16 cellular contexts compared by ENCODE assay signal in the genomic region with DNA sequence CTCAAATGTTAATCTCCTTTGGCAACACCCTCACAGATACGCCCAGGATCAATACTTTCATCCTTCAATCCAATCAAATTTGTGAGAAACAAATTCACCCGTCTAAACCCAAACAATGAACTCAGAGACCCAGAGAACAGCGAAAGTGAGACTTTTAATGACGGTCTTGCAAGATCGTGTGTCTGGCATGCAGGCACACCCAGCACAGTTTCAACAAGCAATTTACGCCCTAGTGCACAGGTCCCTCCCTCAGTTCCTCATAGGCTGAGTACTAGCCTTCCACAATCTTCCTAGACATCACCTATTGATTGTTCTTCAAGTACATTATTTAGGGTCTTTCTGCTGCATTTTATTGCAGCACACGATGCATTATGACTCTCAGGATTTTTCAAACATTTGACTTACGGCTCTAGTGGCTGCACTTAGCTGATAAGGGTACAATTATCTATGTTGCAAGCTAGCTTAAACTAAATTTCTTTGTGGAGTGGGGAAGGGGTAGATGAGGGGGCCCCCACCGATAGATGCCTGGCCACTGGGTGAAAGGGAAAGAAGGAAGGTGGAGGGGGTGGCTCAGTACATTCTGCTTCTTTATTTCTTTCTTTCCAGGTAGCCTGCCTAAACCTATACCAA. TPM values are rescaled to one million over a fixed set of nuclear protein-coding genes. Genes with fewer than 3 reads are reported as not detected.
A peak's percentile ranks its signal among the peaks of the same experiment; 100 is the strongest.
DNase-seq lines count a peak whose midpoint lies in the region; ATAC-seq and TF ChIP-seq lines count a peak whose summit lies in the region.
"Not testable (repeated sequence)": the region's sequence is repeated elsewhere in the genome, so short reads cannot be mapped to it uniquely, and the experiment has no call there.
"Had no signal": no experiment of that assay in that cellular context is flagged by ENCODE, and none has a peak within 500 bp of the region (broad histone marks: within the 10 kb centered on the region; RNA-seq: fewer than 3 reads in every experiment).

No MANE protein-coding gene starts in this region.

- peak; percentile 43 to 56 (median 53) for DNase-seq in CD4-positive, alpha-beta memory T cell
- DNase-seq in OCI-M1 (lab: John Stamatoyannopoulos, UW): peak; percentile 55
- peak; percentile 20 for DNase-seq in activated CD4-positive, alpha-beta T cell treated with anti-CD3 and anti-CD28 coated beads, Interleukin-2, amount 10 ng/mL, durations not matched to agents 7 days and 5 days
- not testable (repeated sequence) for DNase-seq in activated naive CD8-positive, alpha-beta T cell treated with anti-CD3 and anti-CD28 coated beads, Interleukin-2, amount 10 ng/mL, durations not matched to agents 7 days and 5 days; natural killer cell; stimulated activated effector memory CD8-positive, alpha-beta T cell treated with anti-CD3 and anti-CD28 coated beads, Interleukin-12 subunit alpha, Interleukin-12 subunit beta, amount 100 ng/mL, for 72 hours (ENCODE audit: low spot score in 2 of 2)
- peak in 2 of 3 donors; percentile 9 to 44 for DNase-seq in immature natural killer cell

- intact Hi-C loops in CD4-positive, alpha-beta memory T cell (cut with micrococcal nuclease); natural killer cell (cut with micrococcal nuclease): not testable (repeated sequence)

- peak overlapping the region; percentile 92 to 98 (median 97) for H3K27ac Mint-ChIP-seq in CD4-positive, alpha-beta memory T cell
- H3K27ac Mint-ChIP-seq in activated CD4-positive, alpha-beta T cell treated with anti-CD3 and anti-CD28 coated beads, Interleukin-2, amount 10 ng/mL, durations not matched to agents 7 days and 5 days: peak overlapping the region; percentile 87
- H3K27ac Mint-ChIP-seq in activated T-helper 17 cell treated with anti-CD3 and anti-CD28 coated beads, Interleukin-2, amount 50 U/mL, for 72 hours: peak overlapping the region; percentile 78
- peak overlapping the region; percentile 85 for H3K27ac Mint-ChIP-seq in activated naive CD8-positive, alpha-beta T cell treated with anti-CD3 and anti-CD28 coated beads, Interleukin-2, amount 10 ng/mL, durations not matched to agents 7 days and 5 days
- peak overlapping the region; percentile 85 to 93 (median 90) for H3K27ac Mint-ChIP-seq in immature natural killer cell
- H3K27ac Mint-ChIP-seq in natural killer cell: peak overlapping the region; percentile 74 to 78
- H3K27ac Mint-ChIP-seq in stimulated activated effector memory CD8-positive, alpha-beta T cell treated with anti-CD3 and anti-CD28 coated beads, Interleukin-12 subunit alpha, Interleukin-12 subunit beta, amount 100 ng/mL, for 72 hours: peak overlapping the region; percentile 48

- H3K27me3 Mint-ChIP-seq in CD4-positive, alpha-beta memory T cell; activated CD4-positive, alpha-beta T cell treated with anti-CD3 and anti-CD28 coated beads, Interleukin-2, amount 10 ng/mL, durations not matched to agents 7 days and 5 days; activated T-helper 17 cell treated with anti-CD3 and anti-CD28 coated beads, Interleukin-2, amount 50 U/mL, for 72 hours; activated naive CD8-positive, alpha-beta T cell treated with anti-CD3 and anti-CD28 coated beads, Interleukin-2, amount 10 ng/mL, durations not matched to agents 7 days and 5 days; immature natural killer cell (ENCODE audit: low read depth in 3 of 3); natural killer cell (ENCODE audit: low read depth in 2 of 2): not testable (repeated sequence)

- H3K4me3 ChIP-seq in CD4-positive, alpha-beta memory T cell (ENCODE audit: low read length in 2 of 2): not testable (repeated sequence)

- H3K27me3 ChIP-seq in CD4-positive, alpha-beta memory T cell (ENCODE audit: insufficient read depth, low read length): not testable (repeated sequence)

- not testable (repeated sequence) for H3K9me3 Mint-ChIP-seq in CD4-positive, alpha-beta memory T cell; activated CD4-positive, alpha-beta T cell treated with anti-CD3 and anti-CD28 coated beads, Interleukin-2, amount 10 ng/mL, durations not matched to agents 7 days and 5 days; activated T-helper 17 cell treated with anti-CD3 and anti-CD28 coated beads, Interleukin-2, amount 50 U/mL, for 72 hours; activated naive CD8-positive, alpha-beta T cell treated with anti-CD3 and anti-CD28 coated beads, Interleukin-2, amount 10 ng/mL, durations not matched to agents 7 days and 5 days; immature natural killer cell; natural killer cell; stimulated activated effector memory CD8-positive, alpha-beta T cell treated with anti-CD3 and anti-CD28 coated beads, Interleukin-12 subunit alpha, Interleukin-12 subunit beta, amount 100 ng/mL, for 72 hours

- peak overlapping the region; percentile 36 to 85 (median 72) for H3K4me3 Mint-ChIP-seq in CD4-positive, alpha-beta memory T cell
- H3K4me3 Mint-ChIP-seq in activated CD4-positive, alpha-beta T cell treated with anti-CD3 and anti-CD28 coated beads, Interleukin-2, amount 10 ng/mL, durations not matched to agents 7 days and 5 days: peak overlapping the region; percentile 56
- H3K4me3 Mint-ChIP-seq in activated T-helper 17 cell treated with anti-CD3 and anti-CD28 coated beads, Interleukin-2, amount 50 U/mL, for 72 hours: peak overlapping the region; percentile 82
- peak overlapping the region; percentile 64 for H3K4me3 Mint-ChIP-seq in activated naive CD8-positive, alpha-beta T cell treated with anti-CD3 and anti-CD28 coated beads, Interleukin-2, amount 10 ng/mL, durations not matched to agents 7 days and 5 days
- peak overlapping the region in 4 of 5 donors; percentile 16 to 64 (median 26) for H3K4me3 Mint-ChIP-seq in immature natural killer cell
- peak overlapping the region; percentile 22 for H3K4me3 Mint-ChIP-seq in natural killer cell
- peak overlapping the region; percentile 48 for H3K4me3 Mint-ChIP-seq in stimulated activated effector memory CD8-positive, alpha-beta T cell treated with anti-CD3 and anti-CD28 coated beads, Interleukin-12 subunit alpha, Interleukin-12 subunit beta, amount 100 ng/mL, for 72 hours

- not testable (repeated sequence) for H3K36me3 Mint-ChIP-seq in CD4-positive, alpha-beta memory T cell; activated T-helper 17 cell treated with anti-CD3 and anti-CD28 coated beads, Interleukin-2, amount 50 U/mL, for 72 hours (ENCODE audit: low read depth); activated naive CD8-positive, alpha-beta T cell treated with anti-CD3 and anti-CD28 coated beads, Interleukin-2, amount 10 ng/mL, durations not matched to agents 7 days and 5 days; immature natural killer cell; natural killer cell
- H3K36me3 Mint-ChIP-seq in activated CD4-positive, alpha-beta T cell treated with anti-CD3 and anti-CD28 coated beads, Interleukin-2, amount 10 ng/mL, durations not matched to agents 7 days and 5 days (ENCODE audit: low read depth): peaks cover 15% of the 10 kb centered on the region
- peaks cover 13% of the 10 kb centered on the region for H3K36me3 Mint-ChIP-seq in stimulated activated effector memory CD8-positive, alpha-beta T cell treated with anti-CD3 and anti-CD28 coated beads, Interleukin-12 subunit alpha, Interleukin-12 subunit beta, amount 100 ng/mL, for 72 hours

- H3K27ac ChIP-seq in CD4-positive, alpha-beta memory T cell (ENCODE audit: low read depth, low read length): peak overlapping the region; percentile 37

- not testable (repeated sequence) for TF ChIP-seq CTCF in natural killer cell (IDR thresholded peaks at IDR 0.05)

- not testable (repeated sequence) for ATAC-seq in activated T-helper 17 cell treated with anti-CD3 and anti-CD28 coated beads, Interleukin-2, amount 50 U/mL, for 72 hours (replicated peaks); activated naive CD8-positive, alpha-beta T cell treated with anti-CD3 and anti-CD28 coated beads, Interleukin-2, amount 10 ng/mL, durations not matched to agents 7 days and 5 days (ENCODE audit: low read depth); natural killer cell; stimulated activated effector memory CD8-positive, alpha-beta T cell treated with anti-CD3 and anti-CD28 coated beads, Interleukin-12 subunit alpha, Interleukin-12 subunit beta, amount 100 ng/mL, for 72 hours

- not testable (repeated sequence) for H3K36me3 ChIP-seq in CD4-positive, alpha-beta memory T cell (ENCODE audit: insufficient read depth, low read length)

- POLR2A ChIA-PET in CD4-positive, alpha-beta memory T cell (lab: Charles Lee; ENCODE audit: partially characterized antibody); activated CD4-positive, alpha-beta T cell treated with anti-CD3 and anti-CD28 coated beads, Interleukin-2, amount 10 ng/mL, durations not matched to agents 7 days and 5 days (lab: Charles Lee); activated naive CD8-positive, alpha-beta T cell treated with anti-CD3 and anti-CD28 coated beads, Interleukin-2, amount 10 ng/mL, durations not matched to agents 7 days and 5 days (lab: Charles Lee): not testable (repeated sequence)

- not testable (repeated sequence) for H3K9me3 ChIP-seq in CD4-positive, alpha-beta memory T cell (ENCODE audit: control insufficient read depth in 1 of 2, low read length in 2 of 2)

- peaks cover 15% of the 10 kb centered on the region for H3K4me1 ChIP-seq in CD4-positive, alpha-beta memory T cell (ENCODE audit: insufficient read depth, low read length)

- CTCF ChIA-PET in CD4-positive, alpha-beta memory T cell (lab: Charles Lee; ENCODE audit: partially characterized antibody); activated CD4-positive, alpha-beta T cell treated with anti-CD3 and anti-CD28 coated beads, Interleukin-2, amount 10 ng/mL, durations not matched to agents 7 days and 5 days (lab: Charles Lee): not testable (repeated sequence)

- peaks cover 17 to 52% (median 31%) of the 10 kb centered on the region in 4 donors for H3K4me1 Mint-ChIP-seq in CD4-positive, alpha-beta memory T cell
- H3K4me1 Mint-ChIP-seq in activated CD4-positive, alpha-beta T cell treated with anti-CD3 and anti-CD28 coated beads, Interleukin-2, amount 10 ng/mL, durations not matched to agents 7 days and 5 days: peaks cover 38% of the 10 kb centered on the region
- peaks cover 12% of the 10 kb centered on the region for H3K4me1 Mint-ChIP-seq in activated T-helper 17 cell treated with anti-CD3 and anti-CD28 coated beads, Interleukin-2, amount 50 U/mL, for 72 hours
- peaks cover 22% of the 10 kb centered on the region for H3K4me1 Mint-ChIP-seq in activated naive CD8-positive, alpha-beta T cell treated with anti-CD3 and anti-CD28 coated beads, Interleukin-2, amount 10 ng/mL, durations not matched to agents 7 days and 5 days
- H3K4me1 Mint-ChIP-seq in immature natural killer cell (peaks cover 30 to 37% of the 10 kb centered on the region in 2 donors), natural killer cell (peaks cover 31 to 32% of the 10 kb centered on the region in 2 donors)
- H3K4me1 Mint-ChIP-seq in stimulated activated effector memory CD8-positive, alpha-beta T cell treated with anti-CD3 and anti-CD28 coated beads, Interleukin-12 subunit alpha, Interleukin-12 subunit beta, amount 100 ng/mL, for 72 hours: peaks cover 33% of the 10 kb centered on the region

RNA-seq across cellular contexts. Expression of gene PPIAL4C, which starts 50.1 kb away (rescaled TPM):
- total RNA-seq in CD4-positive, alpha-beta memory T cell: 1 to 10 TPM in 1 of 2 experiments, not detected in 1; 3.4 TPM
- polyA plus RNA-seq in CD4-positive, alpha-beta memory T cell: under 1 TPM in 1 of 2 donors, not detected in 1; 0.68 TPM
- 1 to 10 TPM in 1 of 2 experiments, not detected in 1; 2.0 TPM for total RNA-seq in activated CD4-positive, alpha-beta T cell treated with anti-CD3 and anti-CD28 coated beads, Interleukin-2, amount 10 ng/mL, durations not matched to agents 7 days and 5 days
- not detected for total RNA-seq in activated T-helper 17 cell treated with anti-CD3 and anti-CD28 coated beads, Interleukin-2, amount 50 U/mL, for 72 hours
- total RNA-seq in activated naive CD8-positive, alpha-beta T cell treated with anti-CD3 and anti-CD28 coated beads, Interleukin-2, amount 10 ng/mL, durations not matched to agents 7 days and 5 days: 1 to 10 TPM; 1.2 to 3.9 TPM
- polyA plus RNA-seq in immature natural killer cell: not detected
- total RNA-seq in natural killer cell: 1 to 10 TPM in 1 of 3 donors, not detected in 2; 1.6 TPM
- total RNA-seq: activated CD8-positive, alpha-beta memory T cell treated with anti-CD3 and anti-CD28 coated beads for 36 hours; cardiac septum; GM23248; left ventricle myocardium superior; mesenteric fat pad; osteocyte; SK-MEL-5; thoracic aorta had no signal
- polyA plus RNA-seq: GM23248 had no signal

Comparison
In these comparisons a context has a peak if more than half of its experiments do, and no peak if none do; other contexts are left out.
1. H3K4me3 Mint-ChIP-seq: peak in every context shown above with its lines; median percentile 82 in activated T-helper 17 cell treated with anti-CD3 and anti-CD28 coated beads, Interleukin-2, amount 50 U/mL, for 72 hours; 72 in CD4-positive, alpha-beta memory T cell; 64 in activated naive CD8-positive, alpha-beta T cell treated with anti-CD3 and anti-CD28 coated beads, Interleukin-2, amount 10 ng/mL, durations not matched to agents 7 days and 5 days; 56 in activated CD4-positive, alpha-beta T cell treated with anti-CD3 and anti-CD28 coated beads, Interleukin-2, amount 10 ng/mL, durations not matched to agents 7 days and 5 days; 48 in stimulated activated effector memory CD8-positive, alpha-beta T cell treated with anti-CD3 and anti-CD28 coated beads, Interleukin-12 subunit alpha, Interleukin-12 subunit beta, amount 100 ng/mL, for 72 hours; 26 in immature natural killer cell; 22 in natural killer cell.